In genomic region chr2:60544059-60544458, GRCh38 we compare ENCODE assay signal across 14 cellular contexts. TPM values are rescaled to one million over a fixed set of nuclear protein-coding genes. Genes with fewer than 3 reads are reported as not detected.
DNase-seq lines count a peak whose midpoint lies in the region; ATAC-seq, FAIRE-seq and TF ChIP-seq lines count a peak whose summit lies in the region.
"Had no signal": no experiment of that assay in that cellular context is flagged by ENCODE, and none has a peak within 500 bp of the region (broad histone marks: within the 10 kb centered on the region; RNA-seq: fewer than 3 reads in every experiment).

No MANE protein-coding gene starts in this region.

- peak overlapping the region; percentile 14 to 22 for H3K4me3 ChIP-seq in muscle layer of duodenum (ENCODE audit: low read depth in 1 of 2, low read length in 2 of 2)
- H3K4me3 ChIP-seq in psoas muscle: no peak overlapping the region
- H3K4me3 ChIP-seq: GM23248 had no signal

- H3K4me3 Mint-ChIP-seq in CD14-positive monocyte: peak overlapping the region in 1 of 2 donors; percentile 47
- H3K4me3 Mint-ChIP-seq: activated naive CD8-positive, alpha-beta T cell; WTC11 had no signal

- H3K9me3 ChIP-seq in muscle layer of duodenum (ENCODE audit: control insufficient read depth in 1 of 2, low read length in 2 of 2): no peaks in the 10 kb centered on the region
- no peaks in the 10 kb centered on the region for H3K9me3 ChIP-seq in psoas muscle

- peaks cover 0 to 2% (median 0%) of the 10 kb centered on the region in 7 donors for H3K9me3 Mint-ChIP-seq in CD14-positive monocyte
- H3K9me3 Mint-ChIP-seq: WTC11 had no signal

- H3K36me3 ChIP-seq in muscle layer of duodenum (ENCODE audit: control insufficient read depth in 1 of 2, insufficient read depth in 2 of 2, low read length in 2 of 2) (no peaks in the 10 kb centered on the region), psoas muscle (ENCODE audit: insufficient read depth in 1 of 2, low read depth in 1 of 2) (no peaks in the 10 kb centered on the region)

- H3K27me3 ChIP-seq in muscle layer of duodenum (ENCODE audit: low read depth, low read length) (peaks cover 4% of the 10 kb centered on the region), psoas muscle (ENCODE audit: insufficient read depth in 3 of 3, low read length in 2 of 3) (peaks cover 8 to 43% (median 10%) of the 10 kb centered on the region in 3 donors)

- peaks cover 75% of the 10 kb centered on the region for H3K4me1 Mint-ChIP-seq in CD14-positive monocyte

- H3K27ac Mint-ChIP-seq in CD14-positive monocyte: peak overlapping the region; percentile 86 to 96 (median 91)
- H3K27ac Mint-ChIP-seq: activated naive CD8-positive, alpha-beta T cell had no signal

- intact Hi-C loops in CD14-positive monocyte (cut with micrococcal nuclease): no loop called here
- intact Hi-C loops in psoas muscle (cut with DNase I): loop anchor here (10.0 kb wide), 2 partner anchors 429 to 1239 kb away; no protein-coding TSS in a partner anchor

- DNase-seq in CD14-positive monocyte (ENCODE audit: low spot score) (peak; percentile 65), caudate nucleus (lab: John Stamatoyannopoulos, UW) (peak in 2 of 61 donors; percentile 26 to 53), NCI-H2227 treated with DMSO at 0.1 percent for 48 hours (lab: John Stamatoyannopoulos, UW) (no peak), T-helper 1 cell (no peak), psoas muscle (no peak), GM19239 (ENCODE audit: insufficient read length, low spot score) (no peak)
- DNase-seq: DMS79, GM23248, midbrain, NCI-H187 treated with DMSO at 0.1 percent for 48 hours had no signal

- no peaks in the 10 kb centered on the region for H3K27me3 Mint-ChIP-seq in CD14-positive monocyte (ENCODE audit: low read depth in 3 of 3)

- peaks cover 23 to 33% of the 10 kb centered on the region in 2 donors for H3K36me3 Mint-ChIP-seq in CD14-positive monocyte
- H3K36me3 Mint-ChIP-seq: activated naive CD8-positive, alpha-beta T cell had no signal

- FAIRE-seq in GM19239 (lab: Jason Lieb, UNC): no peak

- 87 to 89% (median 88%) methylated on average over 7 of the region's 7 CpGs for WGBS in psoas muscle, 3 donors

- H3K27ac ChIP-seq in caudate nucleus (ENCODE audit: low read depth, low read length) (peak overlapping the region; percentile 50), muscle layer of duodenum (ENCODE audit: low read length) (peak overlapping the region; percentile 80), psoas muscle (no peak overlapping the region)
- H3K27ac ChIP-seq: GM23248 had no signal

- peaks cover 10 to 22% of the 10 kb centered on the region in 2 donors for H3K4me1 ChIP-seq in muscle layer of duodenum (ENCODE audit: control insufficient read depth in 1 of 2, insufficient read depth in 2 of 2, low read length in 2 of 2)
- no peaks in the 10 kb centered on the region for H3K4me1 ChIP-seq in psoas muscle

- ATAC-seq in HG02870 (IDR thresholded peaks at IDR 0.05; ENCODE audit: unreplicated experiment) (peak; percentile 34), psoas muscle (no peak)
- ATAC-seq: WTC11 had no signal

- TF ChIP-seq CTCF in CD14-positive monocyte (IDR thresholded peaks at IDR 0.05) (no peak), psoas muscle (IDR thresholded peaks at IDR 0.05) (no peak)

RNA-seq across cellular contexts. Expression of gene BCL11A, which starts 9.4 kb away (rescaled TPM):
- 10 to 100 TPM in 1 of 2 donors, 1 to 10 TPM in 1; 8.7 to 11.1 TPM for polyA plus RNA-seq in CD14-positive monocyte
- under 1 TPM; 0.24 to 0.66 (median 0.55) TPM for total RNA-seq in psoas muscle
- under 1 TPM in 2 of 3 donors, not detected in 1; 0.01 to 0.05 TPM for polyA plus RNA-seq in psoas muscle

Comparison
In these comparisons a context has a peak if more than half of its experiments do, and no peak if none do; other contexts are left out.
1. RNA of gene BCL11A, which starts 9.4 kb away (polyA plus RNA-seq): 8.7 to 11.1 TPM in CD14-positive monocyte; 0.01 to 0.05 TPM in psoas muscle; every median in the first group is over 4 times any median in the second.
2. intact Hi-C loops: an anchor here in psoas muscle (10.0 kb wide); none called in CD14-positive monocyte.